In the genomic region with DNA sequence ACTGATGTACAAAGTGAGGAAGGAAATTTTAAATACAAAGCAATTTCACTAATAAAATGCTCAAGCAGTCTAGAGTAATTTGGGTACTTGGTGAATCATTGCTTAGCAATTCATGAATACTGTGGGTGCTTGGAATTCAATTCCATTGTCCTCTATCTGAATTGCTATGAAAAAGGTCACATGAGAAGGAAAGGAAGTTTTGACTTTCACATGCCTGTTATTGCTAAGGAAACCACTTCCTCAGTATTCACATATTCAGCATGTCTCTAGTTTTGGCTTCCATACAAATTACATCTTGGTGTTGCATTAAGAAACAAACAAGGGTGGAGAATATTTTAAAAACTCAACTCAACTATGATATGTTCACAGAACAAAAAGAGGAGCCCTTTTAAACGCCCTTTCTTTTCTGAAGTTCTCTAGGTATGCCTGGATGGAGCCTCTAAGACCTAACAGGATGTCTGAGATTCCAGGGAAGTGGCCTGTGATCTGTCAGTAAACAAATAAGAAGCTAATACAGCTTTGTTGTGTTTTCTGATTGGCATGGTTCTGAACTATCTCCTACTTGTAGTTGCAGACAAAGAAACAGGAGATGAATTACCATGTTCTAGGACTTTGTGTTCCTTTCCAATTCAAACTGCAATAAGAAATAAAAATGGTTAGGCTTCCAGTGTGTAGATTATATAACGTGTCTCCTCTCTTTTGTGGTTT, we compare ENCODE assay signal across 9 cellular contexts.
A peak's percentile ranks its signal among the peaks of the same experiment; 100 is the strongest.
DNase-seq lines count a peak whose midpoint lies in the region; ATAC-seq and TF ChIP-seq lines count a peak whose summit lies in the region.
"Had no signal": no experiment of that assay in that cellular context is flagged by ENCODE, and none has a peak within 500 bp of the region (broad histone marks: within the 10 kb centered on the region; RNA-seq: fewer than 3 reads in every experiment).

No MANE protein-coding gene starts in this region.

- no peaks in the 10 kb centered on the region for H3K27me3 ChIP-seq in HUES64 (ENCODE audit: insufficient read depth, low read length)
- no peaks in the 10 kb centered on the region for H3K27me3 ChIP-seq in suprapubic skin

- H3K36me3 ChIP-seq in HUES64 (ENCODE audit: insufficient read depth, low read length) (no peaks in the 10 kb centered on the region), suprapubic skin (no peaks in the 10 kb centered on the region)

- intact Hi-C loops in MCF 10A (cut with micrococcal nuclease) (no loop called here), left colon (cut with DNase I, micrococcal nuclease) (no loop called here)

- H3K4me1 Mint-ChIP-seq in MCF 10A (ENCODE audit: insufficient read depth, unreplicated experiment), result peaks cover 20% of the 10 kb centered on the region

- WGBS in HUES64, result 74% methylated on average over 2 of the region's 2 CpGs
- WGBS in suprapubic skin, result 35% methylated on average over 2 of the region's 2 CpGs

- H3K27me3 Mint-ChIP-seq in MCF 10A (ENCODE audit: insufficient read depth, unreplicated experiment), result no peaks in the 10 kb centered on the region

- CTCF ChIA-PET in MCF 10A (lab: Yijun Ruan, JAX), result interaction anchor here (0.7 to 1.7 kb wide), 2 partner anchors 94 to 1139 kb away, joined by 4 to 5 read pairs; no protein-coding TSS in a partner anchor

- DNase-seq in MCF 10A (ENCODE audit: unreplicated experiment), result peak; percentile 73
- DNase-seq in iris pigment epithelial cell (ENCODE audit: low read depth), result peak; percentile 96
- DNase-seq in suprapubic skin (ENCODE audit: low spot score in 2 of 2), result no peak
- DNase-seq in left colon, result no peak
- no peak for DNase-seq in stimulated activated CD4-positive, alpha-beta T cell treated with anti-CD3 and anti-CD28 coated beads, Interleukin-2, amount 100 ng/mL, for 48 hours
- DNase-seq in NK-92 (lab: John Stamatoyannopoulos, UW; ENCODE audit: unreplicated experiment), result no peak
- DNase-seq in CD1c-positive myeloid dendritic cell (ENCODE audit: extremely low spot score), result no peak

- no peak for ATAC-seq in left colon

- no peaks in the 10 kb centered on the region for H3K9me3 Mint-ChIP-seq in MCF 10A (ENCODE audit: unreplicated experiment)
- H3K9me3 Mint-ChIP-seq: stimulated activated naive CD8-positive, alpha-beta T cell treated with anti-CD3 and anti-CD28 coated beads, Interleukin-15, Interleukin-2, amounts not matched to agents 100 ng/mL and 50 ng/mL, for 24 hours had no signal

- peak overlapping the region; percentile 59 for H3K27ac Mint-ChIP-seq in MCF 10A (ENCODE audit: low read depth, unreplicated experiment)
- H3K27ac Mint-ChIP-seq: stimulated activated naive CD8-positive, alpha-beta T cell treated with anti-CD3 and anti-CD28 coated beads, Interleukin-15, Interleukin-2, amounts not matched to agents 100 ng/mL and 50 ng/mL, for 24 hours had no signal

- peak overlapping the region; percentile 43 for H3K9ac ChIP-seq in HUES64 (ENCODE audit: low read depth, low read length)

- no peak for TF ChIP-seq POLR2A in suprapubic skin (IDR thresholded peaks at IDR 0.05)

- POLR2A ChIA-PET in MCF 10A (lab: Yijun Ruan, JAX), result interaction anchor here (1.0 to 2.1 kb wide), 2 partner anchors 16 to 58 kb away, joined by 4 to 8 read pairs; no protein-coding TSS in a partner anchor

- TF ChIP-seq EP300 in suprapubic skin (IDR thresholded peaks at IDR 0.05), result no peak

- H3K4me1 ChIP-seq in HUES64 (ENCODE audit: insufficient read depth, low read length) (peaks cover 23% of the 10 kb centered on the region), suprapubic skin (peaks cover 50% of the 10 kb centered on the region)

- no TSS peak for BruUV-seq in MCF 10A (replicated peaks; lab: Mats Ljungman, UMichigan)

- H3K4me3 Mint-ChIP-seq in MCF 10A (ENCODE audit: unreplicated experiment), result no peak overlapping the region
- H3K4me3 Mint-ChIP-seq: stimulated activated naive CD8-positive, alpha-beta T cell treated with anti-CD3 and anti-CD28 coated beads, Interleukin-15, Interleukin-2, amounts not matched to agents 100 ng/mL and 50 ng/mL, for 24 hours had no signal

- H3K9me3 ChIP-seq in HUES64 (ENCODE audit: insufficient read depth, low read depth, low read length) (no peaks in the 10 kb centered on the region), suprapubic skin (no peaks in the 10 kb centered on the region)

- H3K4me3 ChIP-seq in HUES64 (ENCODE audit: low read length), result peak overlapping the region; percentile 8; the same call in 1 of the 2 replicates
- no peak overlapping the region for H3K4me3 ChIP-seq in suprapubic skin

- H3K36me3 Mint-ChIP-seq in MCF 10A (ENCODE audit: insufficient read depth, unreplicated experiment), result no peaks in the 10 kb centered on the region

- H3K27ac ChIP-seq in HUES64 (ENCODE audit: low read depth, low read length) (peak overlapping the region; percentile 70), suprapubic skin (peak overlapping the region; percentile 82)

- TF ChIP-seq CTCF in MCF 10A (IDR thresholded peaks at IDR 0.05; ENCODE audit: unreplicated experiment) (no peak), suprapubic skin (IDR thresholded peaks at IDR 0.05) (no peak)

Comparison
In these comparisons a context has a peak if more than half of its experiments do, and no peak if none do; other contexts are left out.
1. DNase-seq: peak in MCF 10A (single experiment) and iris pigment epithelial cell (single experiment); none in suprapubic skin (0 of 2), left colon (0 of 2), stimulated activated CD4-positive, alpha-beta T cell treated with anti-CD3 and anti-CD28 coated beads, Interleukin-2, amount 100 ng/mL, for 48 hours (0 of 2), NK-92 (single experiment) and CD1c-positive myeloid dendritic cell (single experiment).